ENCODE assay signal across 1 cellular context in the genomic region with DNA sequence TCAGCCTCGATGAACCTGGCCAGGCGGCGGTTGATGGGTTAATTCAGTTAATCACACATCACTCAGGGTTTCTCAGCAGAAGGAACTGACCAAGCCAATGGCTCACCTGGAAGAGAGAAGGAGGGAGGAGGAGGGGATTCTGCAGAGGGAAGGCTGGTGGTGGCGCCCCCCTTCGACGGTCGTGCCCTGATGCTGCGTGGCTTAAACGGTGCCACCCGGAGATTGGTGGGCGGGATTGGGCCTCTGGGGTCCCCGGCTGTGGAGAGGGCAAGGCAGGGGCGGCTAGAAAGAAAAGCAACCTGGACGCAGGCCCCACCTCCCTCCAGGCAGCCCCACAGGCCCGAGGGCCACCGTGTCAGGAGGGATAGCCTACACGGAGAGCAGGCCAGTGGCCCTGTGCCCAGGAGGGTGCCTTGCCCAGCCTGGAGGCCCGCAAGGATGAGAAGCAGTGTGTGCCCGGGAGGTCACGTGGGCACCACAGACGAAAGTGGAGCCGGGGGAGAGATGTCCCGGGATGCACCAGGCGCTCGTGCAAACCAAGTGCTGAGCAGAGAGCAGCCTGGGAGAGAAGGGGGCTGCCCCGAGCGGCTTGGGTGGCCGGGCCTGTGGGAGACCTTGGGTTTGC.
A peak's percentile ranks its signal among the peaks of the same experiment; 100 is the strongest.
TF ChIP-seq lines count a peak whose summit lies in the region.

No MANE protein-coding gene starts in this region.

TF ChIP-seq in K562, 482 proteins besides CTCF, POLR2A, EP300 and RAD21:
- TF ChIP-seq POLR2G (IDR thresholded peaks at IDR 0.05; ENCODE audit: low read depth, low read length) (peak; percentile 38; the same call in 1 of the 2 replicates), RBFOX2 (IDR thresholded peaks at IDR 0.05; ENCODE audit: low read depth, low read length) (peak; percentile 24; the same call in 1 of the 2 replicates), SREBF1 (IDR thresholded peaks at IDR 0.05; ENCODE audit: borderline replicate concordance, low read depth, low read length) (no peak), ZKSCAN3 (CRISPR knock-in tag; IDR thresholded peaks at IDR 0.05) (no peak)
- TF ChIP-seq, protein P1, sequence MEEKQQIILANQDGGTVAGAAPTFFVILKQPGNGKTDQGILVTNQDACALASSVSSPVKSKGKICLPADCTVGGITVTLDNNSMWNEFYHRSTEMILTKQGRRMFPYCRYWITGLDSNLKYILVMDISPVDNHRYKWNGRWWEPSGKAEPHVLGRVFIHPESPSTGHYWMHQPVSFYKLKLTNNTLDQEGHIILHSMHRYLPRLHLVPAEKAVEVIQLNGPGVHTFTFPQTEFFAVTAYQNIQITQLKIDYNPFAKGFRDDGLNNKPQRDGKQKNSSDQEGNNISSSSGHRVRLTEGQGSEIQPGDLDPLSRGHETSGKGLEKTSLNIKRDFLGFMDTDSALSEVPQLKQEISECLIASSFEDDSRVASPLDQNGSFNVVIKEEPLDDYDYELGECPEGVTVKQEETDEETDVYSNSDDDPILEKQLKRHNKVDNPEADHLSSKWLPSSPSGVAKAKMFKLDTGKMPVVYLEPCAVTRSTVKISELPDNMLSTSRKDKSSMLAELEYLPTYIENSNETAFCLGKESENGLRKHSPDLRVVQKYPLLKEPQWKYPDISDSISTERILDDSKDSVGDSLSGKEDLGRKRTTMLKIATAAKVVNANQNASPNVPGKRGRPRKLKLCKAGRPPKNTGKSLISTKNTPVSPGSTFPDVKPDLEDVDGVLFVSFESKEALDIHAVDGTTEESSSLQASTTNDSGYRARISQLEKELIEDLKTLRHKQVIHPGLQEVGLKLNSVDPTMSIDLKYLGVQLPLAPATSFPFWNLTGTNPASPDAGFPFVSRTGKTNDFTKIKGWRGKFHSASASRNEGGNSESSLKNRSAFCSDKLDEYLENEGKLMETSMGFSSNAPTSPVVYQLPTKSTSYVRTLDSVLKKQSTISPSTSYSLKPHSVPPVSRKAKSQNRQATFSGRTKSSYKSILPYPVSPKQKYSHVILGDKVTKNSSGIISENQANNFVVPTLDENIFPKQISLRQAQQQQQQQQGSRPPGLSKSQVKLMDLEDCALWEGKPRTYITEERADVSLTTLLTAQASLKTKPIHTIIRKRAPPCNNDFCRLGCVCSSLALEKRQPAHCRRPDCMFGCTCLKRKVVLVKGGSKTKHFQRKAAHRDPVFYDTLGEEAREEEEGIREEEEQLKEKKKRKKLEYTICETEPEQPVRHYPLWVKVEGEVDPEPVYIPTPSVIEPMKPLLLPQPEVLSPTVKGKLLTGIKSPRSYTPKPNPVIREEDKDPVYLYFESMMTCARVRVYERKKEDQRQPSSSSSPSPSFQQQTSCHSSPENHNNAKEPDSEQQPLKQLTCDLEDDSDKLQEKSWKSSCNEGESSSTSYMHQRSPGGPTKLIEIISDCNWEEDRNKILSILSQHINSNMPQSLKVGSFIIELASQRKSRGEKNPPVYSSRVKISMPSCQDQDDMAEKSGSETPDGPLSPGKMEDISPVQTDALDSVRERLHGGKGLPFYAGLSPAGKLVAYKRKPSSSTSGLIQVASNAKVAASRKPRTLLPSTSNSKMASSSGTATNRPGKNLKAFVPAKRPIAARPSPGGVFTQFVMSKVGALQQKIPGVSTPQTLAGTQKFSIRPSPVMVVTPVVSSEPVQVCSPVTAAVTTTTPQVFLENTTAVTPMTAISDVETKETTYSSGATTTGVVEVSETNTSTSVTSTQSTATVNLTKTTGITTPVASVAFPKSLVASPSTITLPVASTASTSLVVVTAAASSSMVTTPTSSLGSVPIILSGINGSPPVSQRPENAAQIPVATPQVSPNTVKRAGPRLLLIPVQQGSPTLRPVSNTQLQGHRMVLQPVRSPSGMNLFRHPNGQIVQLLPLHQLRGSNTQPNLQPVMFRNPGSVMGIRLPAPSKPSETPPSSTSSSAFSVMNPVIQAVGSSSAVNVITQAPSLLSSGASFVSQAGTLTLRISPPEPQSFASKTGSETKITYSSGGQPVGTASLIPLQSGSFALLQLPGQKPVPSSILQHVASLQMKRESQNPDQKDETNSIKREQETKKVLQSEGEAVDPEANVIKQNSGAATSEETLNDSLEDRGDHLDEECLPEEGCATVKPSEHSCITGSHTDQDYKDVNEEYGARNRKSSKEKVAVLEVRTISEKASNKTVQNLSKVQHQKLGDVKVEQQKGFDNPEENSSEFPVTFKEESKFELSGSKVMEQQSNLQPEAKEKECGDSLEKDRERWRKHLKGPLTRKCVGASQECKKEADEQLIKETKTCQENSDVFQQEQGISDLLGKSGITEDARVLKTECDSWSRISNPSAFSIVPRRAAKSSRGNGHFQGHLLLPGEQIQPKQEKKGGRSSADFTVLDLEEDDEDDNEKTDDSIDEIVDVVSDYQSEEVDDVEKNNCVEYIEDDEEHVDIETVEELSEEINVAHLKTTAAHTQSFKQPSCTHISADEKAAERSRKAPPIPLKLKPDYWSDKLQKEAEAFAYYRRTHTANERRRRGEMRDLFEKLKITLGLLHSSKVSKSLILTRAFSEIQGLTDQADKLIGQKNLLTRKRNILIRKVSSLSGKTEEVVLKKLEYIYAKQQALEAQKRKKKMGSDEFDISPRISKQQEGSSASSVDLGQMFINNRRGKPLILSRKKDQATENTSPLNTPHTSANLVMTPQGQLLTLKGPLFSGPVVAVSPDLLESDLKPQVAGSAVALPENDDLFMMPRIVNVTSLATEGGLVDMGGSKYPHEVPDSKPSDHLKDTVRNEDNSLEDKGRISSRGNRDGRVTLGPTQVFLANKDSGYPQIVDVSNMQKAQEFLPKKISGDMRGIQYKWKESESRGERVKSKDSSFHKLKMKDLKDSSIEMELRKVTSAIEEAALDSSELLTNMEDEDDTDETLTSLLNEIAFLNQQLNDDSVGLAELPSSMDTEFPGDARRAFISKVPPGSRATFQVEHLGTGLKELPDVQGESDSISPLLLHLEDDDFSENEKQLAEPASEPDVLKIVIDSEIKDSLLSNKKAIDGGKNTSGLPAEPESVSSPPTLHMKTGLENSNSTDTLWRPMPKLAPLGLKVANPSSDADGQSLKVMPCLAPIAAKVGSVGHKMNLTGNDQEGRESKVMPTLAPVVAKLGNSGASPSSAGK (IDR thresholded peaks at IDR 0.05), result no peak
- TF ChIP-seq, protein P2, sequence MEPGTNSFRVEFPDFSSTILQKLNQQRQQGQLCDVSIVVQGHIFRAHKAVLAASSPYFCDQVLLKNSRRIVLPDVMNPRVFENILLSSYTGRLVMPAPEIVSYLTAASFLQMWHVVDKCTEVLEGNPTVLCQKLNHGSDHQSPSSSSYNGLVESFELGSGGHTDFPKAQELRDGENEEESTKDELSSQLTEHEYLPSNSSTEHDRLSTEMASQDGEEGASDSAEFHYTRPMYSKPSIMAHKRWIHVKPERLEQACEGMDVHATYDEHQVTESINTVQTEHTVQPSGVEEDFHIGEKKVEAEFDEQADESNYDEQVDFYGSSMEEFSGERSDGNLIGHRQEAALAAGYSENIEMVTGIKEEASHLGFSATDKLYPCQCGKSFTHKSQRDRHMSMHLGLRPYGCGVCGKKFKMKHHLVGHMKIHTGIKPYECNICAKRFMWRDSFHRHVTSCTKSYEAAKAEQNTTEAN (CRISPR knock-in tag; IDR thresholded peaks at IDR 0.05), result no peak
